ENCODE assay signal across 8 cellular contexts in genomic region chr15:58269455-58270414, GRCh38.
DNase-seq lines count a peak whose midpoint lies in the region; ATAC-seq, FAIRE-seq and TF ChIP-seq lines count a peak whose summit lies in the region.

No MANE protein-coding gene starts in this region.

- H3K9ac ChIP-seq in keratinocyte (ENCODE audit: control insufficient read depth, extremely low read depth, insufficient read depth, low read length): peak overlapping the region; percentile 7

- 49 to 65% (median 50%) methylated on average over 10 of the region's 10 CpGs for WGBS in stomach, 5 donors

- no peaks in the 10 kb centered on the region for H3K79me2 ChIP-seq in keratinocyte (ENCODE audit: control insufficient read depth, insufficient read depth, low read length)

- no peaks in the 10 kb centered on the region for H3K36me3 ChIP-seq in keratinocyte (ENCODE audit: control insufficient read depth in 2 of 2, extremely low read depth in 1 of 2, insufficient read depth in 2 of 2, low read length in 2 of 2)
- H3K36me3 ChIP-seq in stomach: no peaks in the 10 kb centered on the region

- peak overlapping the region; percentile 35 for H2AFZ ChIP-seq in keratinocyte (ENCODE audit: control insufficient read depth, low read length)

- dilution Hi-C loops in keratinocyte (cut with MboI; ENCODE audit: extremely low pct_ligation_motif_present, low sequenced_read_pairs): no loop called here

- H3K9me3 ChIP-seq in keratinocyte (ENCODE audit: control insufficient read depth, low read depth, low read length) (peaks cover 5% of the 10 kb centered on the region), stomach (peaks cover 0 to 12% (median 3%) of the 10 kb centered on the region in 4 donors)

- DNase-seq in NCI-H446 (lab: John Stamatoyannopoulos, UW): peak; percentile 42 to 47
- no peak for DNase-seq in NCI-H446 treated with DMSO at 0.1 percent for 48 hours (lab: John Stamatoyannopoulos, UW)
- peak; percentile 60 for DNase-seq in LHCN-M2 (ENCODE audit: low read depth)
- peak; percentile 55 to 65 for DNase-seq in SHP77 (lab: John Stamatoyannopoulos, UW)
- peak; percentile 78 to 82 for DNase-seq in cardiac fibroblast (ENCODE audit: low read depth in 2 of 2)
- peak; percentile 41 for DNase-seq in keratinocyte (ENCODE audit: low read depth, low spot score)
- DNase-seq in stomach: no peak

- H3K27me3 ChIP-seq in keratinocyte (ENCODE audit: control insufficient read depth, extremely low read depth, insufficient read depth, low read length): no peaks in the 10 kb centered on the region
- H3K27me3 ChIP-seq in stomach: no peaks in the 10 kb centered on the region

- intact Hi-C loops in stomach (cut with DNase I; ENCODE audit: low total_unique reads): loop anchor here (10.0 kb wide), 1 partner anchor 485 kb away; no protein-coding TSS in a partner anchor

- peak; percentile 73 for FAIRE-seq in keratinocyte (lab: Jason Lieb, UNC)

- TF ChIP-seq POLR2A in stomach (IDR thresholded peaks at IDR 0.05): no peak

- H3K27ac ChIP-seq in keratinocyte (ENCODE audit: control insufficient read depth, insufficient read depth, low read length) (peak overlapping the region; percentile 33), stomach (peak overlapping the region in 1 of 5 donors; percentile 8)

- H4K20me1 ChIP-seq in keratinocyte (ENCODE audit: control insufficient read depth, extremely low read depth, insufficient read depth, low read length): no peaks in the 10 kb centered on the region

- ATAC-seq in HG03521 (IDR thresholded peaks at IDR 0.05; ENCODE audit: unreplicated experiment): no peak

- H3K4me1 ChIP-seq in keratinocyte (ENCODE audit: control insufficient read depth, extremely low read depth, insufficient read depth, low read length): peaks cover 27% of the 10 kb centered on the region
- H3K4me1 ChIP-seq in stomach: peaks cover 0 to 3% (median 0%) of the 10 kb centered on the region in 4 donors

- H3K9me1 ChIP-seq in keratinocyte (ENCODE audit: control insufficient read depth, extremely low read depth, insufficient read depth, low read length): no peaks in the 10 kb centered on the region

- no peak overlapping the region for H3K4me2 ChIP-seq in keratinocyte (ENCODE audit: control insufficient read depth, extremely low read depth, insufficient read depth, low read depth, low read length)

- H3K4me3 ChIP-seq in cardiac fibroblast (replicated peaks in 1 of 2; ENCODE audit: low read depth in 2 of 2, low read length in 2 of 2) (no peak overlapping the region), keratinocyte (ENCODE audit: control insufficient read depth in 2 of 3, extremely low read depth in 1 of 3, insufficient read depth in 2 of 3, low read depth in 1 of 3, low read length in 3 of 3) (no peak overlapping the region), stomach (no peak overlapping the region)

- TF ChIP-seq CTCF in cardiac fibroblast (IDR thresholded peaks at IDR 0.05; ENCODE audit: low read depth, low read length) (peak; percentile 88), keratinocyte (optimal IDR thresholded peaks at IDR 0.05 in 1 of 3, IDR thresholded peaks at IDR 0.05 in 1 of 3, conservative IDR thresholded peaks at IDR 0.05 in 1 of 3; ENCODE audit: extremely low read depth in 1 of 3, insufficient read depth in 2 of 3, low read length in 3 of 3) (peak; percentile 71 to 85 (median 83)), stomach (IDR thresholded peaks at IDR 0.05) (peak in 4 of 7 experiments; percentile 50 to 62 (median 54))

- no peak for TF ChIP-seq EP300 in stomach (IDR thresholded peaks at IDR 0.05)

Comparison
In these comparisons a context has a peak if more than half of its experiments do, and no peak if none do; other contexts are left out.
1. DNase-seq: peak in NCI-H446 (2 of 2), LHCN-M2 (single experiment), SHP77 (2 of 2), cardiac fibroblast (2 of 2) and keratinocyte (single experiment); none in NCI-H446 treated with DMSO at 0.1 percent for 48 hours (single experiment) and stomach (single experiment).
2. Peak in every context shown above with its lines, with median percentiles within 50 percentile points of each other: CTCF ChIP-seq.